In the genomic region with DNA sequence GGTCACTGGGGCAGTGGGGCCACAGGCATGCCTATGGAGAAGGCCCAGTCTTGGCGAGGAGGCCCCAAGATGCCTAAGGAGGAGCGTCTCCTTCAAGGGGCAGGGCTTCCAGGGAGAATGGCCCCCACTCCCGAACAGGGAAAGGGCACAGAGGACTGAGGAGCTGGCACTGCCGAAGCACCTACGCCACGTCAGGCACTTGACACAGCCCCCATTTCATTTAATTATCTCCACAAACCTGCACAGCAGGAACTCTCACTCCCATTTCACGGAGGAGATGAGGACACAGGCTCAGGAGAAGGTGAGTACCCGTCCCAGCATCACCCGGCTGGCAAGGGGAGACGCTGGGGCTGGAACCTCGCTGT, we compare ENCODE assay signal across 9 cellular contexts. TPM values are rescaled to one million over a fixed set of nuclear protein-coding genes. Genes with fewer than 3 reads are reported as not detected.
DNase-seq lines count a peak whose midpoint lies in the region; ATAC-seq and TF ChIP-seq lines count a peak whose summit lies in the region.
"Had no signal": no experiment of that assay in that cellular context is flagged by ENCODE, and none has a peak within 500 bp of the region (broad histone marks: within the 10 kb centered on the region; RNA-seq: fewer than 3 reads in every experiment).

No MANE protein-coding gene starts in this region.

- 16 to 34% methylated on average over 5 to 11 of the region's 11 CpGs for WGBS in testis, 2 donors

- peak overlapping the region in 1 of 2 donors; percentile 63 for H3K27ac ChIP-seq in testis

- H3K9me3 Mint-ChIP-seq in activated T-cell treated with anti-CD3 and anti-CD28 coated beads, Interleukin-2, amount 50 U/mL, for 4 hours: no peaks in the 10 kb centered on the region
- H3K9me3 Mint-ChIP-seq in activated T-helper 2 cell treated with anti-CD3 and anti-CD28 coated beads, Interferon-gamma antibody, Interleukin-2, Interleukin-4, amounts not matched to agents 10 μg/mL and 5 μg/mL and 100 μg/mL, durations not matched to agents 14 hours and 24 hours and 36 hours: no peaks in the 10 kb centered on the region

- peaks cover 23% of the 10 kb centered on the region for H3K27me3 Mint-ChIP-seq in activated T-cell treated with anti-CD3 and anti-CD28 coated beads, Interleukin-2, amount 50 U/mL, for 4 hours (ENCODE audit: low read depth)
- H3K27me3 Mint-ChIP-seq in activated T-helper 2 cell treated with anti-CD3 and anti-CD28 coated beads, Interferon-gamma antibody, Interleukin-2, Interleukin-4, amounts not matched to agents 10 μg/mL and 5 μg/mL and 100 μg/mL, durations not matched to agents 14 hours and 24 hours and 36 hours (ENCODE audit: low read depth): peaks cover 21% of the 10 kb centered on the region

- H3K4me3 Mint-ChIP-seq in activated T-cell treated with anti-CD3 and anti-CD28 coated beads, Interleukin-2, amount 50 U/mL, for 4 hours: peak overlapping the region; percentile 31
- H3K4me3 Mint-ChIP-seq in activated T-helper 2 cell treated with anti-CD3 and anti-CD28 coated beads, Interferon-gamma antibody, Interleukin-2, Interleukin-4, amounts not matched to agents 10 μg/mL and 5 μg/mL and 100 μg/mL, durations not matched to agents 14 hours and 24 hours and 36 hours (ENCODE audit: low read depth): peak overlapping the region; percentile 37

- no peaks in the 10 kb centered on the region for H3K36me3 Mint-ChIP-seq in activated T-cell treated with anti-CD3 and anti-CD28 coated beads, Interleukin-2, amount 50 U/mL, for 4 hours (ENCODE audit: insufficient read depth)
- H3K36me3 Mint-ChIP-seq in activated T-helper 2 cell treated with anti-CD3 and anti-CD28 coated beads, Interferon-gamma antibody, Interleukin-2, Interleukin-4, amounts not matched to agents 10 μg/mL and 5 μg/mL and 100 μg/mL, durations not matched to agents 14 hours and 24 hours and 36 hours (ENCODE audit: low read depth): no peaks in the 10 kb centered on the region

- DNase-seq in activated T-cell treated with anti-CD3 and anti-CD28 coated beads, Interleukin-2, amount 50 U/mL, for 4 hours: no peak
- DNase-seq in activated T-cell treated with anti-CD3 and anti-CD28 coated beads for 4 hours: no peak
- DNase-seq in activated T-helper 2 cell treated with anti-CD3 and anti-CD28 coated beads, Interferon-gamma antibody, Interleukin-2, Interleukin-4, amounts not matched to agents 10 μg/mL and 5 μg/mL and 100 μg/mL, durations not matched to agents 14 hours and 24 hours and 36 hours (ENCODE audit: low spot score): no peak
- no peak for DNase-seq in left colon
- no peak for DNase-seq in testis
- DNase-seq in cortex of kidney (lab: John Stamatoyannopoulos, UW): no peak
- no peak for DNase-seq in NOMO-1 (lab: John Stamatoyannopoulos, UW; ENCODE audit: unreplicated experiment in 2 of 2)
- no peak for DNase-seq in retina
- DNase-seq: NCI-H1417 treated with DMSO at 0.1 percent for 48 hours had no signal

- intact Hi-C loops in activated T-helper 2 cell treated with anti-CD3 and anti-CD28 coated beads, Interferon-gamma antibody, Interleukin-2, Interleukin-4, amounts not matched to agents 10 μg/mL and 5 μg/mL and 100 μg/mL, durations not matched to agents 14 hours and 24 hours and 36 hours (cut with micrococcal nuclease): loop anchor here (10.0 kb wide), 1 partner anchor 316 kb away; a partner anchor contains a TSS
- intact Hi-C loops in left colon (cut with DNase I, micrococcal nuclease): no loop called here
- intact Hi-C loops in testis (cut with DNase I; ENCODE audit: low total_unique reads): no loop called here

- H3K4me3 ChIP-seq in testis: peak overlapping the region; percentile 53 to 65

- no peak for ATAC-seq in activated T-cell treated with anti-CD3 and anti-CD28 coated beads, Interleukin-2, amount 50 U/mL, for 4 hours
- ATAC-seq in left colon: peak; percentile 15

- no peaks in the 10 kb centered on the region for H3K27me3 ChIP-seq in testis

- no peak overlapping the region for H3K27ac Mint-ChIP-seq in activated T-helper 2 cell treated with anti-CD3 and anti-CD28 coated beads, Interferon-gamma antibody, Interleukin-2, Interleukin-4, amounts not matched to agents 10 μg/mL and 5 μg/mL and 100 μg/mL, durations not matched to agents 14 hours and 24 hours and 36 hours

- no peaks in the 10 kb centered on the region for H3K9me3 ChIP-seq in testis

- TF ChIP-seq CTCF in testis (IDR thresholded peaks at IDR 0.05): no peak

- H3K36me3 ChIP-seq in testis (ENCODE audit: low read depth, missing control alignments): no peaks in the 10 kb centered on the region

- peaks cover 13% of the 10 kb centered on the region for H3K4me1 Mint-ChIP-seq in activated T-cell treated with anti-CD3 and anti-CD28 coated beads, Interleukin-2, amount 50 U/mL, for 4 hours (ENCODE audit: low read depth)
- peaks cover 14% of the 10 kb centered on the region for H3K4me1 Mint-ChIP-seq in activated T-helper 2 cell treated with anti-CD3 and anti-CD28 coated beads, Interferon-gamma antibody, Interleukin-2, Interleukin-4, amounts not matched to agents 10 μg/mL and 5 μg/mL and 100 μg/mL, durations not matched to agents 14 hours and 24 hours and 36 hours (ENCODE audit: low read depth)

- no peak for TF ChIP-seq POLR2A in testis (IDR thresholded peaks at IDR 0.05)

- peaks cover 24% of the 10 kb centered on the region for H3K4me1 ChIP-seq in testis

RNA-seq across cellular contexts. Expression of a gene that starts 26.0 kb away (rescaled TPM):
- total RNA-seq in activated T-cell treated with anti-CD3 and anti-CD28 coated beads, Interleukin-2, amount 50 U/mL, for 4 hours: 10 to 100 TPM; 18.9 to 26.4 (median 20.0) TPM
- total RNA-seq in activated T-helper 2 cell treated with anti-CD3 and anti-CD28 coated beads, Interferon-gamma antibody, Interleukin-2, Interleukin-4, amounts not matched to agents 10 μg/mL and 5 μg/mL and 100 μg/mL, durations not matched to agents 14 hours and 24 hours and 36 hours: 41.9 and 43.0 TPM in 2 replicates
- total RNA-seq in left colon (100 to 1,000 TPM in 1 of 2 donors, 10 to 100 TPM in 1; 29.8 to 102 TPM), testis (10 to 100 TPM in 1 of 2 donors, 1 to 10 TPM in 1; 8.7 to 11.9 TPM)
- polyA plus RNA-seq in testis (ENCODE audit: insufficient read depth, low read depth, low replicate concordance): 63.6 TPM

RNA-seq across cellular contexts. Expression of a gene that starts 51.8 kb away (rescaled TPM):
- 100 to 1,000 TPM; 261 to 279 (median 270) TPM for total RNA-seq in activated T-cell treated with anti-CD3 and anti-CD28 coated beads, Interleukin-2, amount 50 U/mL, for 4 hours
- total RNA-seq in activated T-helper 2 cell treated with anti-CD3 and anti-CD28 coated beads, Interferon-gamma antibody, Interleukin-2, Interleukin-4, amounts not matched to agents 10 μg/mL and 5 μg/mL and 100 μg/mL, durations not matched to agents 14 hours and 24 hours and 36 hours: 169 and 170 TPM in 2 replicates
- total RNA-seq in left colon (10 to 100 TPM; 73.5 to 83.3 TPM), testis (10 to 100 TPM; 74.3 to 75.3 TPM)
- polyA plus RNA-seq in testis (ENCODE audit: insufficient read depth, low read depth, low replicate concordance): 103 TPM

RNA-seq across cellular contexts. Expression of a gene that starts 52.4 kb away (rescaled TPM):
- total RNA-seq in activated T-cell treated with anti-CD3 and anti-CD28 coated beads, Interleukin-2, amount 50 U/mL, for 4 hours: 1 to 10 TPM; 1.3 to 1.8 (median 1.7) TPM
- 9.7 and 11.1 TPM in 2 replicates for total RNA-seq in activated T-helper 2 cell treated with anti-CD3 and anti-CD28 coated beads, Interferon-gamma antibody, Interleukin-2, Interleukin-4, amounts not matched to agents 10 μg/mL and 5 μg/mL and 100 μg/mL, durations not matched to agents 14 hours and 24 hours and 36 hours
- 1 to 10 TPM in 1 of 2 donors, under 1 TPM in 1; 0.55 to 3.1 TPM for total RNA-seq in left colon
- 10 to 100 TPM; 15.7 to 18.3 TPM for total RNA-seq in testis
- polyA plus RNA-seq in testis (ENCODE audit: insufficient read depth, low read depth, low replicate concordance): 13.5 TPM
